ENCODE assay signal across 14 cellular contexts in genomic region chr1:28322209-28322608, GRCh38. TPM values are rescaled to one million over a fixed set of nuclear protein-coding genes. Genes with fewer than 3 reads are reported as not detected.
A peak's percentile ranks its signal among the peaks of the same experiment; 100 is the strongest.
DNase-seq lines count a peak whose midpoint lies in the region; ATAC-seq, FAIRE-seq and TF ChIP-seq lines count a peak whose summit lies in the region.
"Had no signal": no experiment of that assay in that cellular context is flagged by ENCODE, and none has a peak within 500 bp of the region (broad histone marks: within the 10 kb centered on the region; RNA-seq: fewer than 3 reads in every experiment).

No MANE protein-coding gene starts in this region.

- no peaks in the 10 kb centered on the region for H3K9me3 Mint-ChIP-seq in GM23338

- no peaks in the 10 kb centered on the region for H3K36me3 Mint-ChIP-seq in GM23338 (ENCODE audit: low read depth)
- H3K36me3 Mint-ChIP-seq: activated naive CD8-positive, alpha-beta T cell had no signal

- H3F3A ChIP-seq in GM23338 (replicated peaks; ENCODE audit: low read depth) (no peaks in the 10 kb centered on the region), PC-9 (ENCODE audit: insufficient read depth, low read depth) (0 out of 2 replicates have a peak, but pooled peaks cover 3% of the 10 kb centered on the region)

- H3K4me1 Mint-ChIP-seq in GM23338 = no peaks in the 10 kb centered on the region

- H3K4me1 ChIP-seq in GM23338 (ENCODE audit: insufficient read depth) (no peaks in the 10 kb centered on the region), PC-9 (replicated peaks; ENCODE audit: insufficient read depth) (peaks cover 8% of the 10 kb centered on the region)

- H2AFZ ChIP-seq in GM23338 (no peak overlapping the region), PC-9 (no peak overlapping the region)

- H3K36me3 ChIP-seq in GM23338 (ENCODE audit: insufficient read depth) (no peaks in the 10 kb centered on the region), PC-9 (ENCODE audit: low read depth) (no peaks in the 10 kb centered on the region)

- no peak overlapping the region for H3K4me3 Mint-ChIP-seq in GM23338
- H3K4me3 Mint-ChIP-seq: activated naive CD8-positive, alpha-beta T cell had no signal

- POLR2A ChIA-PET in PC-9 (lab: Charles Lee; ENCODE audit: unreplicated experiment) = no interaction called here

- no peak overlapping the region for H3K27ac ChIP-seq in GM23338 (ENCODE audit: low read depth)
- no peak overlapping the region for H3K27ac ChIP-seq in PC-9
- H3K27ac ChIP-seq: C4-2B had no signal

- H3K79me2 ChIP-seq in GM23338 (replicated peaks; ENCODE audit: insufficient read depth) (no peaks in the 10 kb centered on the region), PC-9 (ENCODE audit: low read depth) (no peaks in the 10 kb centered on the region)

- H3K4me2 ChIP-seq in GM23338 = no peak overlapping the region
- no peak overlapping the region for H3K4me2 ChIP-seq in PC-9

- H3K4me3 ChIP-seq in GM23338 = no peak overlapping the region
- H3K4me3 ChIP-seq in PC-9 = no peak overlapping the region

- ATAC-seq in GM23338 (no peak), left colon (peak; percentile 85), HG03095 (IDR thresholded peaks at IDR 0.05; ENCODE audit: unreplicated experiment) (no peak), GM21528 (IDR thresholded peaks at IDR 0.05; ENCODE audit: low FRiP score, unreplicated experiment) (no peak)

- H3K9me3 ChIP-seq in PC-9 (ENCODE audit: insufficient read depth, low read depth) = no peaks in the 10 kb centered on the region

- no peak for TF ChIP-seq CTCF in GM23338 (conservative IDR thresholded peaks at IDR 0.05; ENCODE audit: low read depth in 2 of 2)
- TF ChIP-seq CTCF in PC-9 (conservative IDR thresholded peaks at IDR 0.05) = no peak

- CTCF ChIA-PET in PC-9 (lab: Charles Lee) = interaction anchor here (0.7 kb wide), 1 partner anchor 73 kb away, joined by 6 read pairs; no protein-coding TSS in a partner anchor

- H3K27me3 ChIP-seq in GM23338 (ENCODE audit: insufficient read depth) (no peaks in the 10 kb centered on the region), PC-9 (ENCODE audit: insufficient read depth, low read depth) (no peaks in the 10 kb centered on the region)

- H4K20me1 ChIP-seq in GM23338 (replicated peaks; ENCODE audit: insufficient read depth) (no peaks in the 10 kb centered on the region), PC-9 (ENCODE audit: insufficient read depth) (no peaks in the 10 kb centered on the region)

- peak; percentile 93 for FAIRE-seq in GM18507 (lab: Jason Lieb, UNC)
- no peak for FAIRE-seq in HTR-8/SVneo (lab: Jason Lieb, UNC)
- FAIRE-seq: H54 had no signal

- H3K9me2 ChIP-seq in GM23338 (ENCODE audit: insufficient read depth) = no peaks in the 10 kb centered on the region
- H3K9me2 ChIP-seq in PC-9 (ENCODE audit: insufficient read depth) = no peaks in the 10 kb centered on the region

- no peak overlapping the region for H3K27ac Mint-ChIP-seq in GM23338
- H3K27ac Mint-ChIP-seq: activated naive CD8-positive, alpha-beta T cell had no signal

- DNase-seq in GM18507 (ENCODE audit: extremely low spot score, insufficient read length, low read depth) (peak; percentile 25), GM23338 (ENCODE audit: low spot score) (peak; percentile 20), NCI-H524 treated with DMSO at 0.1 percent for 48 hours (lab: John Stamatoyannopoulos, UW) (peak; percentile 8), left colon (peak; percentile 63 to 85), HTR-8/SVneo (ENCODE audit: insufficient read length, low spot score) (no peak), PC-9 (no peak)
- DNase-seq: NCI-H226, right cardiac atrium, T1000 had no signal

- BruUV-seq in PC-9 (replicated peaks; lab: Mats Ljungman, UMichigan) = no TSS peak

- H3K27me3 Mint-ChIP-seq in GM23338 (ENCODE audit: insufficient read depth, low read depth, poor library complexity) = no peaks in the 10 kb centered on the region

- intact Hi-C loops in left colon (cut with DNase I, micrococcal nuclease) = no loop called here
- intact Hi-C loops in PC-9 (cut with micrococcal nuclease; ENCODE audit: unreplicated experiment) = no loop called here

TF ChIP-seq in GM23338, 12 proteins besides CTCF, POLR2A, EP300 and RAD21:
- no peak for TF ChIP-seq ZNF331 (CRISPR knock-in tag; IDR thresholded peaks at IDR 0.05; ENCODE audit: low read depth)
- no peak for TF ChIP-seq STAT1 (IDR thresholded peaks at IDR 0.05; ENCODE audit: unreplicated experiment)
- no peak for TF ChIP-seq POLR2AphosphoS5 (IDR thresholded peaks at IDR 0.05; ENCODE audit: low read depth)

RNA-seq across cellular contexts. Expression of gene MED18, which starts 6.6 kb away (rescaled TPM):
- 11.9 and 12.6 TPM in 2 replicates for total RNA-seq in GM23338 (2014; rRNA removed; shearing (Covaris generic))
- 7.6 and 8.5 TPM in 2 replicates for polyA plus RNA-seq in GM23338 (2016; fragmentation: Nextera tagmentation; extraction: Ambion mirVana)
- 10 to 100 TPM; 29.1 to 31.6 TPM for total RNA-seq in left colon
- total RNA-seq in PC-9 (2021) = 18.9 and 21.9 TPM in 2 replicates

RNA-seq across cellular contexts. Expression of gene PHACTR4, which starts 47.3 kb away (rescaled TPM):
- 29.7 and 35.4 TPM in 2 replicates for total RNA-seq in GM23338 (2014; rRNA removed; shearing (Covaris generic))
- polyA plus RNA-seq in GM23338 (2016; fragmentation: Nextera tagmentation; extraction: Ambion mirVana) = 47.1 and 54.1 TPM in 2 replicates
- total RNA-seq in left colon (10 to 100 TPM; 46.7 to 61.8 TPM), PC-9 (2021) (33.2 and 45.1 TPM in 2 replicates)

Comparison
In these comparisons a context has a peak if more than half of its experiments do, and no peak if none do; other contexts are left out.
1. DNase-seq: peak in GM18507 (single experiment), GM23338 (single experiment), NCI-H524 treated with DMSO at 0.1 percent for 48 hours (single experiment) and left colon (2 of 2); none in HTR-8/SVneo (single experiment) and PC-9 (0 of 2).